In genomic region chr2:151367571-151367970, GRCh38 we compare ENCODE assay signal across 34 cellular contexts. TPM values are rescaled to one million over a fixed set of nuclear protein-coding genes. Genes with fewer than 3 reads are reported as not detected.
DNase-seq lines count a peak whose midpoint lies in the region; ATAC-seq and TF ChIP-seq lines count a peak whose summit lies in the region.
"Had no signal": no experiment of that assay in that cellular context is flagged by ENCODE, and none has a peak within 500 bp of the region (broad histone marks: within the 10 kb centered on the region; RNA-seq: fewer than 3 reads in every experiment).

No MANE protein-coding gene starts in this region.

- H3K9me2 ChIP-seq in GM23338 (ENCODE audit: insufficient read depth): no peaks in the 10 kb centered on the region

- H3K79me2 ChIP-seq in GM23338 (replicated peaks; ENCODE audit: insufficient read depth): no peaks in the 10 kb centered on the region

- peaks cover 5% of the 10 kb centered on the region; the same call in 1 of the 3 replicates for H3K9me3 Mint-ChIP-seq in GM23338
- no peaks in the 10 kb centered on the region for H3K9me3 Mint-ChIP-seq in activated T-cell treated with anti-CD3 and anti-CD28 coated beads, Interleukin-2, amount 50 U/mL, for 24 hours
- H3K9me3 Mint-ChIP-seq: activated B cell treated with CpG ODN at 0.5 μM for 24 hours; activated T-helper 17 cell treated with anti-CD3 and anti-CD28 coated beads, Interleukin-2, amount 50 U/mL, for 72 hours; mesothelial cell of epicardium; natural killer cell had no signal

- H4K20me1 ChIP-seq in GM23338 (replicated peaks; ENCODE audit: insufficient read depth): no peaks in the 10 kb centered on the region

- no peak overlapping the region for H3K4me3 Mint-ChIP-seq in GM23338
- no peak overlapping the region for H3K4me3 Mint-ChIP-seq in activated T-cell treated with anti-CD3 and anti-CD28 coated beads, Interleukin-2, amount 50 U/mL, for 24 hours
- H3K4me3 Mint-ChIP-seq: activated B cell treated with CpG ODN at 0.5 μM for 24 hours; activated CD8-positive, alpha-beta memory T cell treated with anti-CD3 and anti-CD28 coated beads, Interleukin-2, amount 10 ng/mL, durations not matched to agents 7 days and 5 days; activated T-helper 17 cell treated with anti-CD3 and anti-CD28 coated beads, Interleukin-2, amount 50 U/mL, for 72 hours; CD4-positive, alpha-beta memory T cell; mesothelial cell of epicardium; natural killer cell had no signal

- no peak overlapping the region for H3K27ac Mint-ChIP-seq in GM23338
- no peak overlapping the region for H3K27ac Mint-ChIP-seq in activated T-cell treated with anti-CD3 and anti-CD28 coated beads, Interleukin-2, amount 50 U/mL, for 24 hours
- H3K27ac Mint-ChIP-seq: activated B cell treated with CpG ODN at 0.5 μM for 24 hours; activated CD8-positive, alpha-beta memory T cell treated with anti-CD3 and anti-CD28 coated beads, Interleukin-2, amount 10 ng/mL, durations not matched to agents 7 days and 5 days; activated T-helper 17 cell treated with anti-CD3 and anti-CD28 coated beads, Interleukin-2, amount 50 U/mL, for 72 hours; CD4-positive, alpha-beta memory T cell; mesothelial cell of epicardium; natural killer cell had no signal

- TF ChIP-seq CTCF in GM23338 (conservative IDR thresholded peaks at IDR 0.05; ENCODE audit: low read depth in 2 of 2) (no peak), left lung (IDR thresholded peaks at IDR 0.05) (no peak)

- H3F3A ChIP-seq in GM23338 (replicated peaks; ENCODE audit: low read depth): no peaks in the 10 kb centered on the region

- H3K36me3 ChIP-seq in GM23338 (ENCODE audit: insufficient read depth) (no peaks in the 10 kb centered on the region), left lung (peaks cover 0 to 35% of the 10 kb centered on the region in 2 donors)
- H3K36me3 ChIP-seq: left ventricle myocardium inferior, ovary, right atrium auricular region, SJSA1, upper lobe of right lung had no signal

- DNase-seq in H4 (ENCODE audit: low spot score) (peak; percentile 25), astrocyte of the hippocampus (ENCODE audit: low read depth, low spot score) (peak; percentile 78), iris pigment epithelial cell (ENCODE audit: low read depth) (peak; percentile 76), GM23338 (ENCODE audit: low spot score) (no peak), left lung (no peak)
- no peak for DNase-seq in activated T-cell treated with anti-CD3 and anti-CD28 coated beads, Interleukin-2, amount 50 U/mL, for 24 hours
- DNase-seq: activated B cell treated with CpG ODN at 0.5 μM for 24 hours; activated CD8-positive, alpha-beta memory T cell treated with anti-CD3 and anti-CD28 coated beads, Interleukin-2, amount 10 ng/mL, durations not matched to agents 7 days and 5 days; activated naive CD4-positive, alpha-beta T cell treated with anti-CD3 and anti-CD28 coated beads, Interleukin-2, amount 50 U/mL, for 16 hours; AML-193; CD4-positive, alpha-beta memory T cell; central memory CD4-positive, alpha-beta T cell; H7; KBM-7; left ventricle myocardium inferior; MM.1S; natural killer cell; NCI-H1417; NCI-H2081; NCI-H345; NCI-H774; ovary; RPMI8226; stimulated activated CD4-positive, alpha-beta T cell treated with anti-CD3 and anti-CD28 coated beads, Interleukin-4, amount 100 ng/mL, for 1 hour; substantia nigra; upper lobe of right lung had no signal

- peaks cover 0 to 5% of the 10 kb centered on the region in 2 donors for H3K9me3 ChIP-seq in left lung
- H3K9me3 ChIP-seq: ovary, SJSA1, upper lobe of right lung had no signal

- no peak overlapping the region for H2AFZ ChIP-seq in GM23338

- H3K4me3 ChIP-seq in GM23338 (no peak overlapping the region), left lung (no peak overlapping the region)
- H3K4me3 ChIP-seq: left ventricle myocardium inferior, ovary, right atrium auricular region, SJSA1, upper lobe of right lung had no signal

- ATAC-seq in HG02970 (IDR thresholded peaks at IDR 0.05; ENCODE audit: low FRiP score, unreplicated experiment): no peak
- ATAC-seq in GM23338: no peak
- ATAC-seq in left lung: no peak
- ATAC-seq: activated CD8-positive, alpha-beta memory T cell treated with anti-CD3 and anti-CD28 coated beads, Interleukin-2, amount 10 ng/mL, durations not matched to agents 7 days and 5 days; activated T-helper 17 cell treated with anti-CD3 and anti-CD28 coated beads, Interleukin-2, amount 50 U/mL, for 72 hours; natural killer cell; upper lobe of right lung had no signal

- H3K27ac ChIP-seq in GM23338 (ENCODE audit: low read depth): no peak overlapping the region
- H3K27ac ChIP-seq in left lung: no peak overlapping the region
- H3K27ac ChIP-seq: left ventricle myocardium inferior, ovary, right atrium auricular region, SJSA1, upper lobe of right lung had no signal

- H3K4me1 ChIP-seq in GM23338 (ENCODE audit: insufficient read depth): no peaks in the 10 kb centered on the region
- H3K4me1 ChIP-seq in left lung: peaks cover 0 to 14% of the 10 kb centered on the region in 2 donors
- H3K4me1 ChIP-seq: left ventricle myocardium inferior, right atrium auricular region, SJSA1, upper lobe of right lung had no signal

- H3K4me1 Mint-ChIP-seq in GM23338: no peaks in the 10 kb centered on the region
- peaks cover 2% of the 10 kb centered on the region for H3K4me1 Mint-ChIP-seq in activated T-cell treated with anti-CD3 and anti-CD28 coated beads, Interleukin-2, amount 50 U/mL, for 24 hours (ENCODE audit: low read depth)
- H3K4me1 Mint-ChIP-seq: activated CD8-positive, alpha-beta memory T cell treated with anti-CD3 and anti-CD28 coated beads, Interleukin-2, amount 10 ng/mL, durations not matched to agents 7 days and 5 days; activated T-helper 17 cell treated with anti-CD3 and anti-CD28 coated beads, Interleukin-2, amount 50 U/mL, for 72 hours; CD4-positive, alpha-beta memory T cell; mesothelial cell of epicardium; natural killer cell had no signal

- H3K27me3 Mint-ChIP-seq in GM23338 (ENCODE audit: insufficient read depth, low read depth, poor library complexity): peaks cover 9% of the 10 kb centered on the region
- H3K27me3 Mint-ChIP-seq in activated T-cell treated with anti-CD3 and anti-CD28 coated beads, Interleukin-2, amount 50 U/mL, for 24 hours: peaks cover 3% of the 10 kb centered on the region
- H3K27me3 Mint-ChIP-seq: activated CD8-positive, alpha-beta memory T cell treated with anti-CD3 and anti-CD28 coated beads, Interleukin-2, amount 10 ng/mL, durations not matched to agents 7 days and 5 days had no signal

- H3K36me3 Mint-ChIP-seq in GM23338 (ENCODE audit: low read depth): peaks cover 5% of the 10 kb centered on the region; the same call in 2 of the 3 replicates
- no peaks in the 10 kb centered on the region for H3K36me3 Mint-ChIP-seq in activated T-cell treated with anti-CD3 and anti-CD28 coated beads, Interleukin-2, amount 50 U/mL, for 24 hours (ENCODE audit: low read depth)
- H3K36me3 Mint-ChIP-seq: activated CD8-positive, alpha-beta memory T cell treated with anti-CD3 and anti-CD28 coated beads, Interleukin-2, amount 10 ng/mL, durations not matched to agents 7 days and 5 days; CD4-positive, alpha-beta memory T cell; mesothelial cell of epicardium; natural killer cell had no signal

- H3K27me3 ChIP-seq in GM23338 (ENCODE audit: insufficient read depth) (no peaks in the 10 kb centered on the region), left lung (no peaks in the 10 kb centered on the region)
- H3K27me3 ChIP-seq: ovary, right atrium auricular region, SJSA1, upper lobe of right lung had no signal

- intact Hi-C loops in left lung (cut with DNase I): no loop called here

- no peak overlapping the region for H3K4me2 ChIP-seq in GM23338

RNA-seq across cellular contexts. Expression of gene TNFAIP6, which starts 10.2 kb away (rescaled TPM):
- total RNA-seq in H4 (2014; rRNA removed; shearing (Covaris generic)): 1.5 and 5.6 TPM in 2 replicates
- 2.9 and 3.2 TPM in 2 replicates for total RNA-seq in GM23338 (2014; rRNA removed; shearing (Covaris generic))
- 6.1 and 6.7 TPM in 2 replicates for polyA plus RNA-seq in GM23338 (2016; fragmentation: Nextera tagmentation; extraction: Ambion mirVana)
- 10 to 100 TPM in 1 of 2 donors, 1 to 10 TPM in 1; 7.3 to 14.8 TPM for total RNA-seq in left lung
- total RNA-seq: activated CD8-positive, alpha-beta memory T cell treated with anti-CD3 and anti-CD28 coated beads, Interleukin-2, amount 10 ng/mL, durations not matched to agents 7 days and 5 days; activated T-helper 17 cell treated with anti-CD3 and anti-CD28 coated beads, Interleukin-2, amount 50 U/mL, for 72 hours; CD4-positive, alpha-beta memory T cell; dermis microvascular lymphatic vessel endothelial cell; G401; HT-29 had no signal
- polyA plus RNA-seq: CD4-positive, alpha-beta memory T cell had no signal

RNA-seq across cellular contexts. Expression of gene RIF1, which starts 42.1 kb away (rescaled TPM):
- 16.4 and 23.6 TPM in 2 replicates for total RNA-seq in H4 (2014; rRNA removed; shearing (Covaris generic))
- 113 and 134 TPM in 2 replicates for total RNA-seq in GM23338 (2014; rRNA removed; shearing (Covaris generic))
- polyA plus RNA-seq in GM23338 (2016; fragmentation: Nextera tagmentation; extraction: Ambion mirVana): 50.6 and 68.5 TPM in 2 replicates
- 10 to 100 TPM; 29.8 to 43.3 TPM for total RNA-seq in left lung

Comparison
In these comparisons a context has a peak if more than half of its experiments do, and no peak if none do; other contexts are left out.
1. DNase-seq: peak in H4 (single experiment), astrocyte of the hippocampus (single experiment) and iris pigment epithelial cell (single experiment); none in GM23338 (single experiment), activated T-cell treated with anti-CD3 and anti-CD28 coated beads, Interleukin-2, amount 50 U/mL, for 24 hours (single experiment) and left lung (0 of 2).